ENCODE assay signal across 9 cellular contexts in genomic region chr15:66838671-66839239, GRCh38.
DNase-seq lines count a peak whose midpoint lies in the region; ATAC-seq and TF ChIP-seq lines count a peak whose summit lies in the region.
"Had no signal": no experiment of that assay in that cellular context is flagged by ENCODE, and none has a peak within 500 bp of the region (broad histone marks: within the 10 kb centered on the region; RNA-seq: fewer than 3 reads in every experiment).

No MANE protein-coding gene starts in this region.

- in situ Hi-C loops in GM23248 (cut with MboI), result no loop called here

- peaks cover 8% of the 10 kb centered on the region for H3K79me2 ChIP-seq in GM23248 (ENCODE audit: insufficient read depth)

- WGBS in GM23248 (ENCODE audit: low coverage in 1 of 2, low lambda C conversion rate in 2 of 2, missing lambda C conversion rate in 2 of 2), 2 experiments, result 65 to 71% methylated on average over 5 of the region's 5 CpGs
- 47 to 48% methylated on average over 5 of the region's 5 CpGs for WGBS in gastroesophageal sphincter (ENCODE audit: low coverage in 1 of 2), 2 donors

- peak; percentile 62 for DNase-seq in GM23248
- DNase-seq in head of caudate nucleus, result no peak
- DNase-seq in anterior cingulate cortex (lab: John Stamatoyannopoulos, UW), result no peak
- no peak for DNase-seq in iPS-NIHi7 (ENCODE audit: extremely low spot score)

- H3K4me1 ChIP-seq in GM23248 (ENCODE audit: insufficient read depth), result peaks cover 40% of the 10 kb centered on the region
- peaks cover 0 to 39% (median 17%) of the 10 kb centered on the region in 3 donors for H3K4me1 ChIP-seq in gastroesophageal sphincter

- H3K36me3 ChIP-seq in GM23248 (ENCODE audit: low read depth) (no peaks in the 10 kb centered on the region), gastroesophageal sphincter (no peaks in the 10 kb centered on the region)

- intact Hi-C loops in head of caudate nucleus (cut with DNase I), result no loop called here

- no peak overlapping the region for H3K27ac ChIP-seq in 22Rv1
- H3K27ac ChIP-seq in GM23248, result peak overlapping the region; percentile 94
- H3K27ac ChIP-seq in gastroesophageal sphincter, result no peak overlapping the region
- H3K27ac ChIP-seq: SJSA1 had no signal

- no peak for TF ChIP-seq POLR2A in gastroesophageal sphincter (IDR thresholded peaks at IDR 0.05)

- TF ChIP-seq EP300 in gastroesophageal sphincter (IDR thresholded peaks at IDR 0.05), result no peak

- H3K9ac ChIP-seq in GM23248, result peak overlapping the region; percentile 39

- H3K27me3 ChIP-seq in GM23248 (replicated peaks; ENCODE audit: insufficient read depth) (no peaks in the 10 kb centered on the region), gastroesophageal sphincter (no peaks in the 10 kb centered on the region)
- H3K27me3 ChIP-seq: SJSA1 had no signal

- no peak overlapping the region for H2AFZ ChIP-seq in GM23248

- H3K9me2 ChIP-seq in GM23248 (ENCODE audit: insufficient read depth), result no peaks in the 10 kb centered on the region

- peaks cover 22% of the 10 kb centered on the region for H3F3A ChIP-seq in GM23248 (ENCODE audit: insufficient read depth)

- H3K4me3 ChIP-seq in GM23248 (no peak overlapping the region), gastroesophageal sphincter (no peak overlapping the region)
- H3K4me3 ChIP-seq: SJSA1 had no signal

- H3K4me2 ChIP-seq in GM23248 (ENCODE audit: unreplicated experiment), result peak overlapping the region; percentile 5

- TF ChIP-seq CTCF in 22Rv1 (IDR thresholded peaks at IDR 0.05), result peak; percentile 54
- peak in 3 of 4 experiments; percentile 43 to 52 (median 43) for TF ChIP-seq CTCF in gastroesophageal sphincter (IDR thresholded peaks at IDR 0.05)

- no peaks in the 10 kb centered on the region for H4K20me1 ChIP-seq in GM23248 (ENCODE audit: insufficient read depth)

- H3K9me3 ChIP-seq in GM23248 (ENCODE audit: low read depth) (no peaks in the 10 kb centered on the region), gastroesophageal sphincter (no peaks in the 10 kb centered on the region)

- ATAC-seq in SK-N-SH treated with all-trans-retinoic acid at 6 μM for 48 hours (peak; percentile 53), gastroesophageal sphincter (no peak), HG03354 (IDR thresholded peaks at IDR 0.05; ENCODE audit: poor library complexity, severe bottlenecking, unreplicated experiment) (no peak)

TF ChIP-seq in SK-N-SH treated with all-trans-retinoic acid at 6 μM for 48 hours, 23 proteins besides CTCF, POLR2A, EP300 and RAD21:
- TF ChIP-seq, protein P1, sequence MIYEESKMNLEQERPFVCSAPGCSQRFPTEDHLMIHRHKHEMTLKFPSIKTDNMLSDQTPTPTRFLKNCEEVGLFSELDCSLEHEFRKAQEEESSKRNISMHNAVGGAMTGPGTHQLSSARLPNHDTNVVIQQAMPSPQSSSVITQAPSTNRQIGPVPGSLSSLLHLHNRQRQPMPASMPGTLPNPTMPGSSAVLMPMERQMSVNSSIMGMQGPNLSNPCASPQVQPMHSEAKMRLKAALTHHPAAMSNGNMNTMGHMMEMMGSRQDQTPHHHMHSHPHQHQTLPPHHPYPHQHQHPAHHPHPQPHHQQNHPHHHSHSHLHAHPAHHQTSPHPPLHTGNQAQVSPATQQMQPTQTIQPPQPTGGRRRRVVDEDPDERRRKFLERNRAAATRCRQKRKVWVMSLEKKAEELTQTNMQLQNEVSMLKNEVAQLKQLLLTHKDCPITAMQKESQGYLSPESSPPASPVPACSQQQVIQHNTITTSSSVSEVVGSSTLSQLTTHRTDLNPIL (CRISPR knock-in tag; IDR thresholded peaks at IDR 0.05; ENCODE audit: low read depth), result no peak
- TF ChIP-seq, protein P2, sequence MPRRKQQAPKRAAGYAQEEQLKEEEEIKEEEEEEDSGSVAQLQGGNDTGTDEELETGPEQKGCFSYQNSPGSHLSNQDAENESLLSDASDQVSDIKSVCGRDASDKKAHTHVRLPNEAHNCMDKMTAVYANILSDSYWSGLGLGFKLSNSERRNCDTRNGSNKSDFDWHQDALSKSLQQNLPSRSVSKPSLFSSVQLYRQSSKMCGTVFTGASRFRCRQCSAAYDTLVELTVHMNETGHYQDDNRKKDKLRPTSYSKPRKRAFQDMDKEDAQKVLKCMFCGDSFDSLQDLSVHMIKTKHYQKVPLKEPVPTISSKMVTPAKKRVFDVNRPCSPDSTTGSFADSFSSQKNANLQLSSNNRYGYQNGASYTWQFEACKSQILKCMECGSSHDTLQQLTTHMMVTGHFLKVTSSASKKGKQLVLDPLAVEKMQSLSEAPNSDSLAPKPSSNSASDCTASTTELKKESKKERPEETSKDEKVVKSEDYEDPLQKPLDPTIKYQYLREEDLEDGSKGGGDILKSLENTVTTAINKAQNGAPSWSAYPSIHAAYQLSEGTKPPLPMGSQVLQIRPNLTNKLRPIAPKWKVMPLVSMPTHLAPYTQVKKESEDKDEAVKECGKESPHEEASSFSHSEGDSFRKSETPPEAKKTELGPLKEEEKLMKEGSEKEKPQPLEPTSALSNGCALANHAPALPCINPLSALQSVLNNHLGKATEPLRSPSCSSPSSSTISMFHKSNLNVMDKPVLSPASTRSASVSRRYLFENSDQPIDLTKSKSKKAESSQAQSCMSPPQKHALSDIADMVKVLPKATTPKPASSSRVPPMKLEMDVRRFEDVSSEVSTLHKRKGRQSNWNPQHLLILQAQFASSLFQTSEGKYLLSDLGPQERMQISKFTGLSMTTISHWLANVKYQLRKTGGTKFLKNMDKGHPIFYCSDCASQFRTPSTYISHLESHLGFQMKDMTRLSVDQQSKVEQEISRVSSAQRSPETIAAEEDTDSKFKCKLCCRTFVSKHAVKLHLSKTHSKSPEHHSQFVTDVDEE (CRISPR knock-in tag; IDR thresholded peaks at IDR 0.05), result no peak
- no peak for TF ChIP-seq ESRRG (CRISPR knock-in tag; IDR thresholded peaks at IDR 0.05)
- TF ChIP-seq ZNF565 (CRISPR knock-in tag; conservative IDR thresholded peaks at IDR 0.05; ENCODE audit: low read depth), result no peak
- TF ChIP-seq TCF4 (CRISPR knock-in tag; IDR thresholded peaks at IDR 0.05; ENCODE audit: borderline replicate concordance), result no peak
- no peak for TF ChIP-seq PATZ1 (CRISPR knock-in tag; IDR thresholded peaks at IDR 0.05; ENCODE audit: borderline replicate concordance)
- no peak for TF ChIP-seq ZFP3 (CRISPR knock-in tag; IDR thresholded peaks at IDR 0.05)
- TF ChIP-seq GLIS3 (CRISPR knock-in tag; IDR thresholded peaks at IDR 0.05), result no peak
- TF ChIP-seq ISL1 (CRISPR knock-in tag; IDR thresholded peaks at IDR 0.05), result no peak
- TF ChIP-seq, protein P3, sequence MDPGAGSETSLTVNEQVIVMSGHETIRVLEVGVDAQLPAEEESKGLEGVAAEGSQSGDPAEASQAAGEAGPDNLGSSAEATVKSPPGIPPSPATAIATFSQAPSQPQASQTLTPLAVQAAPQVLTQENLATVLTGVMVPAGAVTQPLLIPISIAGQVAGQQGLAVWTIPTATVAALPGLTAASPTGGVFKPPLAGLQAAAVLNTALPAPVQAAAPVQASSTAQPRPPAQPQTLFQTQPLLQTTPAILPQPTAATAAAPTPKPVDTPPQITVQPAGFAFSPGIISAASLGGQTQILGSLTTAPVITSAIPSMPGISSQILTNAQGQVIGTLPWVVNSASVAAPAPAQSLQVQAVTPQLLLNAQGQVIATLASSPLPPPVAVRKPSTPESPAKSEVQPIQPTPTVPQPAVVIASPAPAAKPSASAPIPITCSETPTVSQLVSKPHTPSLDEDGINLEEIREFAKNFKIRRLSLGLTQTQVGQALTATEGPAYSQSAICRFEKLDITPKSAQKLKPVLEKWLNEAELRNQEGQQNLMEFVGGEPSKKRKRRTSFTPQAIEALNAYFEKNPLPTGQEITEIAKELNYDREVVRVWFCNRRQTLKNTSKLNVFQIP (CRISPR knock-in tag; IDR thresholded peaks at IDR 0.05; ENCODE audit: borderline replicate concordance, low read depth), result no peak
- no peak for TF ChIP-seq SNAI2 (CRISPR knock-in tag; IDR thresholded peaks at IDR 0.05)
- TF ChIP-seq PPARA (CRISPR knock-in tag; IDR thresholded peaks at IDR 0.05; ENCODE audit: borderline replicate concordance), result no peak
- no peak for TF ChIP-seq RARB (CRISPR knock-in tag; IDR thresholded peaks at IDR 0.05)
- no peak for TF ChIP-seq CSDC2 (CRISPR knock-in tag; IDR thresholded peaks at IDR 0.05)
- no peak for TF ChIP-seq ZFP30 (CRISPR knock-in tag; IDR thresholded peaks at IDR 0.05)
- TF ChIP-seq ARNTL (CRISPR knock-in tag; IDR thresholded peaks at IDR 0.05; ENCODE audit: borderline replicate concordance, low read depth), result no peak
- TF ChIP-seq OSR1 (CRISPR knock-in tag; IDR thresholded peaks at IDR 0.05), result no peak
- TF ChIP-seq, protein P4, sequence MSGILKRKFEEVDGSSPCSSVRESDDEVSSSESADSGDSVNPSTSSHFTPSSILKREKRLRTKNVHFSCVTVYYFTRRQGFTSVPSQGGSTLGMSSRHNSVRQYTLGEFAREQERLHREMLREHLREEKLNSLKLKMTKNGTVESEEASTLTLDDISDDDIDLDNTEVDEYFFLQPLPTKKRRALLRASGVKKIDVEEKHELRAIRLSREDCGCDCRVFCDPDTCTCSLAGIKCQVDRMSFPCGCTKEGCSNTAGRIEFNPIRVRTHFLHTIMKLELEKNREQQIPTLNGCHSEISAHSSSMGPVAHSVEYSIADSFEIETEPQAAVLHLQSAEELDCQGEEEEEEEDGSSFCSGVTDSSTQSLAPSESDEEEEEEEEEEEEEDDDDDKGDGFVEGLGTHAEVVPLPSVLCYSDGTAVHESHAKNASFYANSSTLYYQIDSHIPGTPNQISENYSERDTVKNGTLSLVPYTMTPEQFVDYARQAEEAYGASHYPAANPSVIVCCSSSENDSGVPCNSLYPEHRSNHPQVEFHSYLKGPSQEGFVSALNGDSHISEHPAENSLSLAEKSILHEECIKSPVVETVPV (CRISPR knock-in tag; IDR thresholded peaks at IDR 0.05), result no peak
- TF ChIP-seq ZNF70 (CRISPR knock-in tag; IDR thresholded peaks at IDR 0.05), result no peak
